In the genomic region with DNA sequence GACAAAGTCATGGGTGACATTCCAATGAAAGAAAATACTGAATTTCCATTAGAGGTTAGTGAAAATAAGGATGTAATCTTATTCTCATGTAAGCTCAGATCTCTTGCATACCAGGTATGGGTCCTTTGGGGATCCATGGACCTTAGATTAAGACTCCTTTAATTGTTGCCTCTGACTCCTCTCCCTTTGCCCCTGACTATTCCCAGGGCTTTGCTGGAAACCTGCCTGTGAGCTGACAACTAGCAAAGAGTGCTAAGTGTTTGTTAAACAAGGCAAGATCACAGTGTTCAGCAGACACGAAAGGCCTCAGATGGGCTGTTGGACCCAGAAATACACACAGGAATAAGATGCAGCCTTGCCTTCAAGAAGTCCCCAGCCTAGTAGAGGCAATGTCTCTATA, we compare ENCODE assay signal across 27 cellular contexts. TPM values are rescaled to one million over a fixed set of nuclear protein-coding genes. Genes with fewer than 3 reads are reported as not detected.
"Had no signal": no experiment of that assay in that cellular context is flagged by ENCODE, and none has a peak within 500 bp of the region (broad histone marks: within the 10 kb centered on the region; RNA-seq: fewer than 3 reads in every experiment).

No MANE protein-coding gene starts in this region.

- H3K9me3 ChIP-seq: neutrophil, spleen, testis had no signal

- H3K36me3 Mint-ChIP-seq: naive thymus-derived CD4-positive, alpha-beta T cell; stimulated activated naive B cell treated with anti-CD40 and anti-IgM and Interleukin-4, amounts not matched to agents 10 μg/mL and 1 μg/mL and 100 μg/mL, for 72 hours had no signal

- H3K4me3 ChIP-seq: hepatocyte, spleen, testis had no signal

- H3K36me3 ChIP-seq: neutrophil, spleen had no signal

- H3K27me3 ChIP-seq: hepatocyte, neutrophil, spleen, testis had no signal

- H3K27ac Mint-ChIP-seq: naive thymus-derived CD4-positive, alpha-beta T cell; stimulated activated naive B cell treated with anti-CD40 and anti-IgM and Interleukin-4, amounts not matched to agents 10 μg/mL and 1 μg/mL and 100 μg/mL, for 72 hours; stimulated activated naive CD8-positive, alpha-beta T cell treated with anti-CD3 and anti-CD28 coated beads, Interleukin-15, amount 100 ng/mL, for 72 hours had no signal

- ATAC-seq: esophagus mucosa; foreskin keratinocyte; left colon; naive thymus-derived CD4-positive, alpha-beta T cell; sciatic nerve; stimulated activated naive B cell treated with anti-CD40 and anti-IgM and Interleukin-4, amounts not matched to agents 10 μg/mL and 1 μg/mL and 100 μg/mL, for 72 hours; stimulated activated naive CD8-positive, alpha-beta T cell treated with anti-CD3 and anti-CD28 coated beads, Interleukin-15, amount 100 ng/mL, for 72 hours had no signal

- H2AFZ ChIP-seq: hepatocyte had no signal

- FAIRE-seq: endometrium had no signal

- DNase-seq: effector memory CD4-positive, alpha-beta T cell; foreskin keratinocyte; head of caudate nucleus; left colon; mammary epithelial cell; naive thymus-derived CD4-positive, alpha-beta T cell; posterior cingulate gyrus; spleen; stimulated activated CD4-positive, alpha-beta T cell treated with anti-CD3 and anti-CD28 coated beads, Interleukin-15, amount 100 ng/mL, for 24 hours; stimulated activated CD4-positive, alpha-beta T cell treated with anti-CD3 and anti-CD28 coated beads, Interleukin-1b, Interleukin-23, amount 100 ng/mL, for 48 hours; stimulated activated CD4-positive, alpha-beta T cell treated with anti-CD3 and anti-CD28 coated beads, Interleukin-4, amount 100 ng/mL, for 4 hours; stimulated activated naive B cell treated with anti-CD40 and anti-IgM and Interleukin-4, amounts not matched to agents 10 μg/mL and 1 μg/mL and 100 μg/mL, for 72 hours; stimulated activated naive CD8-positive, alpha-beta T cell treated with anti-CD3 and anti-CD28 coated beads, Interleukin-15, amount 100 ng/mL, for 72 hours; testis; trophoblast cell had no signal

- H3K27ac ChIP-seq: foreskin keratinocyte, hepatocyte, neutrophil, spleen, testis had no signal

- H3K4me3 Mint-ChIP-seq: naive thymus-derived CD4-positive, alpha-beta T cell; stimulated activated naive B cell treated with anti-CD40 and anti-IgM and Interleukin-4, amounts not matched to agents 10 μg/mL and 1 μg/mL and 100 μg/mL, for 72 hours; stimulated activated naive CD8-positive, alpha-beta T cell treated with anti-CD3 and anti-CD28 coated beads, Interleukin-15, amount 100 ng/mL, for 72 hours had no signal

- H3K79me2 ChIP-seq: hepatocyte had no signal

- H3K27me3 Mint-ChIP-seq: stimulated activated naive B cell treated with anti-CD40 and anti-IgM and Interleukin-4, amounts not matched to agents 10 μg/mL and 1 μg/mL and 100 μg/mL, for 72 hours had no signal

- H3K9me3 Mint-ChIP-seq: naive thymus-derived CD4-positive, alpha-beta T cell; stimulated activated naive B cell treated with anti-CD40 and anti-IgM and Interleukin-4, amounts not matched to agents 10 μg/mL and 1 μg/mL and 100 μg/mL, for 72 hours; stimulated activated naive CD8-positive, alpha-beta T cell treated with anti-CD3 and anti-CD28 coated beads, Interleukin-15, amount 100 ng/mL, for 72 hours had no signal

- H3K4me1 ChIP-seq: foreskin keratinocyte had no signal

- H3K4me2 ChIP-seq: hepatocyte had no signal

RNA-seq across cellular contexts. Expression of a gene that starts 32.1 kb away (rescaled TPM):
- total RNA-seq: osteoblast had no signal
- polyA plus RNA-seq: naive thymus-derived CD4-positive, alpha-beta T cell; neural cell had no signal

RNA-seq across cellular contexts. Expression of a gene that starts 34.3 kb away (rescaled TPM):
- total RNA-seq: esophagus mucosa; foreskin keratinocyte; kidney epithelial cell; left colon; mammary epithelial cell; mesenteric fat pad; naive thymus-derived CD4-positive, alpha-beta T cell; osteoblast; sciatic nerve; skeletal muscle tissue; spleen; subcutaneous adipose tissue; testis; urinary bladder had no signal
- polyA plus RNA-seq: foreskin keratinocyte; mammary epithelial cell; naive thymus-derived CD4-positive, alpha-beta T cell; neural cell had no signal
